25 cellular contexts compared by ENCODE assay signal in genomic region chr18:65748321-65748720, GRCh38. TPM values are rescaled to one million over a fixed set of nuclear protein-coding genes. Genes with fewer than 3 reads are reported as not detected.
"Had no signal": no experiment of that assay in that cellular context is flagged by ENCODE, and none has a peak within 500 bp of the region (broad histone marks: within the 10 kb centered on the region; RNA-seq: fewer than 3 reads in every experiment).

No MANE protein-coding gene starts in this region.

- DNase-seq: activated CD4-positive, alpha-beta T cell treated with anti-CD3 and anti-CD28 coated beads for 4 hours; activated CD4-positive, alpha-beta T cell treated with anti-CD3 and anti-CD28 coated beads, Interleukin-2, amount 50 U/mL, for 4 hours; activated effector memory CD4-positive, alpha-beta T cell treated with Interleukin-2 at 50 U/mL for 16 hours; activated naive CD4-positive, alpha-beta T cell treated with anti-CD3 and anti-CD28 coated beads for 36 hours; activated naive CD8-positive, alpha-beta T cell treated with anti-CD3 and anti-CD28 coated beads for 36 hours; adrenal gland; caudate nucleus; cortex of kidney; effector memory CD8-positive, alpha-beta T cell; erythroblast; gastrocnemius medialis; hippocampal formation; left cardiac atrium; left ventricle myocardium superior; nucleus accumbens; psoas muscle; stimulated activated CD4-positive, alpha-beta T cell treated with anti-CD3 and anti-CD28 coated beads, Interleukin-1b, Interleukin-23, amount 100 ng/mL, for 48 hours; stimulated activated naive B cell treated with anti-CD40 and anti-IgM and Interleukin-4, amounts not matched to agents 10 μg/mL and 1 μg/mL and 100 μg/mL, for 72 hours; stomach; thyroid gland; upper lobe of left lung had no signal

- H3K27ac Mint-ChIP-seq: activated naive CD4-positive, alpha-beta T cell treated with anti-CD3 and anti-CD28 coated beads for 36 hours; activated naive CD8-positive, alpha-beta T cell treated with anti-CD3 and anti-CD28 coated beads for 36 hours; effector memory CD8-positive, alpha-beta T cell; stimulated activated naive B cell treated with anti-CD40 and anti-IgM and Interleukin-4, amounts not matched to agents 10 μg/mL and 1 μg/mL and 100 μg/mL, for 72 hours; T-helper 2 cell treated with Interferon-gamma antibody and Interleukin-4, amounts not matched to agents 5 μg/mL and 100 μg/mL, for 36 hours had no signal

- H3K4me1 Mint-ChIP-seq: activated naive CD8-positive, alpha-beta T cell treated with anti-CD3 and anti-CD28 coated beads for 36 hours; stimulated activated naive B cell treated with anti-CD40 and anti-IgM and Interleukin-4, amounts not matched to agents 10 μg/mL and 1 μg/mL and 100 μg/mL, for 72 hours had no signal

- H3K36me3 Mint-ChIP-seq: activated naive CD8-positive, alpha-beta T cell treated with anti-CD3 and anti-CD28 coated beads for 36 hours; stimulated activated naive B cell treated with anti-CD40 and anti-IgM and Interleukin-4, amounts not matched to agents 10 μg/mL and 1 μg/mL and 100 μg/mL, for 72 hours had no signal

- H3K9me3 Mint-ChIP-seq: activated naive CD4-positive, alpha-beta T cell treated with anti-CD3 and anti-CD28 coated beads for 36 hours; stimulated activated naive B cell treated with anti-CD40 and anti-IgM and Interleukin-4, amounts not matched to agents 10 μg/mL and 1 μg/mL and 100 μg/mL, for 72 hours had no signal

- H3K4me3 Mint-ChIP-seq: activated naive CD4-positive, alpha-beta T cell treated with anti-CD3 and anti-CD28 coated beads for 36 hours; activated naive CD8-positive, alpha-beta T cell treated with anti-CD3 and anti-CD28 coated beads for 36 hours; effector memory CD8-positive, alpha-beta T cell; stimulated activated naive B cell treated with anti-CD40 and anti-IgM and Interleukin-4, amounts not matched to agents 10 μg/mL and 1 μg/mL and 100 μg/mL, for 72 hours; T-helper 2 cell treated with Interferon-gamma antibody and Interleukin-4, amounts not matched to agents 5 μg/mL and 100 μg/mL, for 36 hours had no signal

- H3K27me3 Mint-ChIP-seq: effector memory CD8-positive, alpha-beta T cell had no signal

RNA-seq across cellular contexts. Expression of gene CDH7, which starts 2.5 kb away (rescaled TPM):
- total RNA-seq: activated naive CD4-positive, alpha-beta T cell treated with anti-CD3 and anti-CD28 coated beads for 36 hours; activated naive CD8-positive, alpha-beta T cell treated with anti-CD3 and anti-CD28 coated beads for 36 hours; chondrocyte; gastrocnemius medialis; mucosa of gallbladder; psoas muscle; thyroid gland had no signal
- polyA plus RNA-seq: keratinocyte, stomach had no signal
